In the genomic region with DNA sequence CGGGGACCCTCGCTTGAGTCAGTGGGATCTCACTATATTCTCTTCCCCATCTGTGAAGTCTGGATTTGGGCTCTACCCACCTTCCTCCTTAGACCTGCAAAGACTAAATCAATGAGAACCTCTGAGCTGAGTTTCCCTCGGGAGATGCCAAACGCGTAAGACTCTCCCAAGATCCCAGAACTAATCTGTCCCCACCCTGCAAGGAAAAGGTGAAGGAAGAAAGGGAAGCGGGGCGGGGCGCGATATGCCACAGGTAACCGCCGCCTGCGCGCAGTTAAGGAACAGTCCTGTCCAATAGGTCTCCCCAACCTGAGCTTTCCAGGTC, we compare ENCODE assay signal across 30 cellular contexts. TPM values are rescaled to one million over a fixed set of nuclear protein-coding genes. Genes with fewer than 3 reads are reported as not detected.
DNase-seq lines count a peak whose midpoint lies in the region; ATAC-seq, FAIRE-seq and TF ChIP-seq lines count a peak whose summit lies in the region.
"Had no signal": no experiment of that assay in that cellular context is flagged by ENCODE, and none has a peak within 500 bp of the region (broad histone marks: within the 10 kb centered on the region; RNA-seq: fewer than 3 reads in every experiment).

No MANE protein-coding gene starts in this region.

- H3K18ac ChIP-seq in neuronal stem cell (ENCODE audit: low read length), result peak overlapping the region; percentile 49

- H2BK15ac ChIP-seq in neuronal stem cell (ENCODE audit: low read length), result no peak overlapping the region

- H2BK120ac ChIP-seq in neuronal stem cell (ENCODE audit: low read depth, low read length), result no peak overlapping the region

- no peak overlapping the region for H3K4me3 Mint-ChIP-seq in activated CD4-positive, alpha-beta T cell treated with anti-CD3 and anti-CD28 coated beads for 36 hours
- H3K4me3 Mint-ChIP-seq: IgD-negative memory B cell; T-helper 1 cell treated with Interleukin-12 subunit alpha and Interleukin-12 subunit beta and Interleukin-4 antibody, amounts not matched to agents 30 μg/mL and 1 μg/mL, for 36 hours had no signal

- H4K8ac ChIP-seq in neuronal stem cell (ENCODE audit: low read depth, low read length), result no peak overlapping the region

- CTCF ChIA-PET in A549 (lab: Yijun Ruan, JAX), result no interaction called here
- CTCF ChIA-PET in activated CD4-positive, alpha-beta T cell treated with anti-CD3 and anti-CD28 coated beads for 36 hours (lab: Charles Lee), result no interaction called here

- peaks cover 47% of the 10 kb centered on the region for H3K27me3 Mint-ChIP-seq in activated CD4-positive, alpha-beta T cell treated with anti-CD3 and anti-CD28 coated beads for 36 hours

- H3K9me3 Mint-ChIP-seq in activated CD4-positive, alpha-beta T cell treated with anti-CD3 and anti-CD28 coated beads for 36 hours (ENCODE audit: low read depth), result peaks cover 2% of the 10 kb centered on the region

- H3K36me3 ChIP-seq in NT2/D1 (ENCODE audit: insufficient read depth, insufficient read length, low read length) (no peaks in the 10 kb centered on the region), iPS DF 6.9 (ENCODE audit: control insufficient read depth, insufficient read depth, low read length) (no peaks in the 10 kb centered on the region), neuronal stem cell (replicated peaks in 1 of 2; ENCODE audit: control insufficient read depth in 2 of 2, insufficient read depth in 2 of 2, low read length in 2 of 2) (no peaks in the 10 kb centered on the region)
- H3K36me3 ChIP-seq: BE2C, left ventricle myocardium inferior, neutrophil had no signal

- no peaks in the 10 kb centered on the region for H3K79me1 ChIP-seq in neuronal stem cell (ENCODE audit: low read depth, low read length)

- TF ChIP-seq RAD21 in A549 (conservative IDR thresholded peaks at IDR 0.05 in 1 of 2, IDR thresholded peaks at IDR 0.05 in 1 of 2), result no peak

- H3K9me3 ChIP-seq in A549, result 0 out of 3 replicates have a peak, but pooled peaks cover 3% of the 10 kb centered on the region
- no peaks in the 10 kb centered on the region for H3K9me3 ChIP-seq in NT2/D1 (ENCODE audit: insufficient read depth, low read length)
- H3K9me3 ChIP-seq in iPS DF 6.9 (ENCODE audit: control insufficient read depth, insufficient read depth, low read length), result no peaks in the 10 kb centered on the region
- H3K9me3 ChIP-seq in neuronal stem cell (replicated peaks in 1 of 2; ENCODE audit: control insufficient read depth in 2 of 2, insufficient read depth in 1 of 2, low read depth in 1 of 2, low read length in 2 of 2), result peaks cover 0 to 8% of the 10 kb centered on the region in 2 donors
- H3K9me3 ChIP-seq in right cardiac atrium (ENCODE audit: control insufficient read depth, low read length), result no peaks in the 10 kb centered on the region
- H3K9me3 ChIP-seq: body of pancreas, neutrophil had no signal

- peak overlapping the region; percentile 76 for H2AK5ac ChIP-seq in neuronal stem cell (ENCODE audit: low read depth, low read length)

- 6% methylated on average over 13 of the region's 13 CpGs for WGBS in A549 (ENCODE audit: missing lambda C conversion rate)
- no CpG with 5 or more reads among the region's 13 CpGs for WGBS in iPS DF 6.9 (ENCODE audit: insufficient coverage, insufficient read length)
- WGBS in neuronal stem cell (ENCODE audit: extremely low coverage in 2 of 2, insufficient read length in 2 of 2, insufficient replicate concordance in 1 of 2), 2 donors, result no CpG with 5 or more reads among the region's 13 CpGs
- WGBS in right cardiac atrium, result 9% methylated on average over 13 of the region's 13 CpGs

- H3K23ac ChIP-seq in neuronal stem cell (ENCODE audit: low read depth, low read length, poor library complexity), result peak overlapping the region; percentile 23

- H3K27me3 ChIP-seq in NT2/D1 (ENCODE audit: insufficient read depth, insufficient read length) (peaks cover 47% of the 10 kb centered on the region), iPS DF 6.9 (ENCODE audit: control insufficient read depth, insufficient read depth, low read length) (peaks cover 31% of the 10 kb centered on the region; the same call in 1 of the 2 replicates), neuronal stem cell (ENCODE audit: control insufficient read depth in 3 of 3, insufficient read depth in 3 of 3, low read depth in 1 of 3, low read length in 3 of 3) (peaks cover 13 to 49% (median 32%) of the 10 kb centered on the region in 3 experiments), right cardiac atrium (ENCODE audit: control insufficient read depth, insufficient read depth) (peaks cover 2% of the 10 kb centered on the region)
- H3K27me3 ChIP-seq: body of pancreas had no signal

- no peak overlapping the region for H3K4ac ChIP-seq in neuronal stem cell (ENCODE audit: low read length)

- H3K14ac ChIP-seq in neuronal stem cell (ENCODE audit: low read length), result no peak overlapping the region

- intact Hi-C loops in right cardiac atrium (cut with DNase I), result no loop called here
- intact Hi-C loops in activated CD4-positive, alpha-beta T cell treated with anti-CD3 and anti-CD28 coated beads for 36 hours (cut with DNase I, micrococcal nuclease), result no loop called here

- no peak overlapping the region for H4K91ac ChIP-seq in neuronal stem cell (ENCODE audit: low read depth, low read length, poor library complexity)

- POLR2A ChIA-PET in A549 (lab: Yijun Ruan, JAX), result no interaction called here
- POLR2A ChIA-PET in activated CD4-positive, alpha-beta T cell treated with anti-CD3 and anti-CD28 coated beads for 36 hours (lab: Charles Lee), result no interaction called here

- H3K4me1 ChIP-seq in A549 (peaks cover 6% of the 10 kb centered on the region), NT2/D1 (ENCODE audit: insufficient read depth, insufficient read length) (peaks cover 4% of the 10 kb centered on the region), iPS DF 6.9 (ENCODE audit: control insufficient read depth, insufficient read depth, low read length) (peaks cover 2% of the 10 kb centered on the region; the same call in 1 of the 2 replicates), neuronal stem cell (ENCODE audit: control insufficient read depth in 2 of 2, insufficient read depth in 1 of 2, low read depth in 1 of 2, low read length in 2 of 2) (peaks cover 0 to 4% of the 10 kb centered on the region in 2 donors), right cardiac atrium (ENCODE audit: control insufficient read depth, insufficient read depth, low read length) (no peaks in the 10 kb centered on the region)
- H3K4me1 ChIP-seq: BE2C, body of pancreas had no signal

- H3K4me1 Mint-ChIP-seq in activated CD4-positive, alpha-beta T cell treated with anti-CD3 and anti-CD28 coated beads for 36 hours, result peaks cover 2% of the 10 kb centered on the region

- no peaks in the 10 kb centered on the region for H3K36me3 Mint-ChIP-seq in activated CD4-positive, alpha-beta T cell treated with anti-CD3 and anti-CD28 coated beads for 36 hours (ENCODE audit: low read depth)

- peak overlapping the region; percentile 71 for H3K4me2 ChIP-seq in A549
- H3K4me2 ChIP-seq in neuronal stem cell (ENCODE audit: insufficient read depth, low read length, poor library complexity, severe bottlenecking), result peak overlapping the region; percentile 89

- H3K9ac ChIP-seq in NT2/D1 (ENCODE audit: insufficient read length, low read depth) (peak overlapping the region; percentile 56), neuronal stem cell (ENCODE audit: low read depth, low read length, poor library complexity) (peak overlapping the region; percentile 73)

- H3K27ac ChIP-seq in A549 (no peak overlapping the region), iPS DF 6.9 (ENCODE audit: low read length) (no peak overlapping the region), neuronal stem cell (replicated peaks; ENCODE audit: low read length) (no peak overlapping the region), right cardiac atrium (ENCODE audit: low read length) (no peak overlapping the region)
- H3K27ac ChIP-seq: body of pancreas, left ventricle myocardium inferior, neutrophil, skin epidermis had no signal

- no peak overlapping the region for H3K27ac Mint-ChIP-seq in activated CD4-positive, alpha-beta T cell treated with anti-CD3 and anti-CD28 coated beads for 36 hours
- H3K27ac Mint-ChIP-seq: IgD-negative memory B cell; T-helper 1 cell treated with Interleukin-12 subunit alpha and Interleukin-12 subunit beta and Interleukin-4 antibody, amounts not matched to agents 30 μg/mL and 1 μg/mL, for 36 hours had no signal

- in situ Hi-C loops in GM13977 (cut with MboI; ENCODE audit: low pct_unique_long_range_greater_than_20kb, low sequenced_read_pairs, unreplicated experiment), result no loop called here

- ATAC-seq in A549 (no peak), right cardiac atrium (no peak)
- ATAC-seq in activated CD4-positive, alpha-beta T cell treated with anti-CD3 and anti-CD28 coated beads for 36 hours, result no peak
- ATAC-seq: body of pancreas had no signal

- no peak for TF ChIP-seq POLR2A in A549 (IDR thresholded peaks at IDR 0.05; ENCODE audit: low read length)

- no peak overlapping the region for H2AFZ ChIP-seq in neuronal stem cell (ENCODE audit: low read length)

- H3K4me3 ChIP-seq in A549, result peak overlapping the region; percentile 31; the same call in 2 of the 3 replicates
- peak overlapping the region; percentile 39 for H3K4me3 ChIP-seq in NT2/D1 (ENCODE audit: insufficient read length, low read depth)
- H3K4me3 ChIP-seq in iPS DF 6.9 (ENCODE audit: low read length), result peak overlapping the region; percentile 26; the same call in 1 of the 2 replicates
- H3K4me3 ChIP-seq in neuronal stem cell (ENCODE audit: low read length in 2 of 2), result peak overlapping the region in 1 of 2 donors; percentile 73
- H3K4me3 ChIP-seq in right cardiac atrium (ENCODE audit: low read length), result no peak overlapping the region
- H3K4me3 ChIP-seq: body of pancreas had no signal

- no peak overlapping the region for H2BK12ac ChIP-seq in neuronal stem cell (ENCODE audit: low read length)

- DNase-seq in A549 (ENCODE audit: low read depth in 1 of 2, low spot score in 1 of 2) (no peak), NT2/D1 (ENCODE audit: low read depth, low spot score) (no peak), iPS DF 6.9 (ENCODE audit: low read depth, low spot score) (no peak), neuronal stem cell (ENCODE audit: low spot score) (no peak), GM13977 (ENCODE audit: low spot score) (no peak), right cardiac atrium (no peak)
- DNase-seq in activated CD4-positive, alpha-beta T cell treated with anti-CD3 and anti-CD28 coated beads for 1 hour, result no peak
- no peak for DNase-seq in activated CD4-positive, alpha-beta T cell treated with anti-CD3 and anti-CD28 coated beads for 36 hours
- DNase-seq: activated CD4-positive, alpha-beta T cell treated with anti-CD3 and anti-CD28 coated beads, Interleukin-2, amount 50 U/mL, for 48 hours; activated CD8-positive, alpha-beta memory T cell treated with anti-CD3 and anti-CD28 coated beads, Interleukin-2, amount 50 U/mL, for 48 hours; BE2C; body of pancreas; DMS79 treated with DMSO at 0.1 percent for 48 hours; left ventricle myocardium inferior; NCI-H2107; NCI-H526 treated with DMSO at 0.1 percent for 48 hours; stimulated activated CD4-positive, alpha-beta T cell treated with anti-CD3 and anti-CD28 coated beads, Interleukin-2, amount 100 ng/mL, for 48 hours; stimulated activated naive CD4-positive, alpha-beta T cell had no signal

- no peak for FAIRE-seq in A549 (lab: Jason Lieb, UNC)
- FAIRE-seq: A204.1, colon, GM19239 had no signal

- TF ChIP-seq CTCF in A549 (IDR thresholded peaks at IDR 0.05) (no peak), GM13977 (IDR thresholded peaks at IDR 0.05; ENCODE audit: extremely low read depth, insufficient read depth, missing control alignments) (no peak)

- no peak overlapping the region for H2BK5ac ChIP-seq in neuronal stem cell (ENCODE audit: low read length)

- no peak for TF ChIP-seq EP300 in A549 (IDR thresholded peaks at IDR 0.05)

RNA-seq across cellular contexts. Expression of a gene that starts 0.8 kb away (rescaled TPM):
- 0.08 TPM in 2 replicates for polyA plus RNA-seq in A549 (2011; rRNA removed)
- polyA plus RNA-seq in A549 (2012; cell fraction: cytosol; rRNA removed), result 0.01 TPM in 1 of 2 replicates, not detected in the other
- polyA plus RNA-seq in A549 (2012; cell fraction: nucleus; rRNA removed), result 0.02 TPM in 1 of 2 replicates, not detected in the other
- polyA plus RNA-seq in A549 (2017; fragmentation: RNase III; extraction: RNeasy Plus Mini Kit Qiagen cat#74134 plus additional on column Dnase treatment), result 0.01 to 0.03 TPM in 2 of 3 replicates, not detected in the other
- polyA minus RNA-seq in A549 (2011; rRNA and poly(A)+ RNA removed), result 0.05 and 0.08 TPM in 2 replicates
- polyA plus RNA-seq in neuronal stem cell (2013, experiment 1 of 2), result under 0.01 TPM
- 0.01 TPM for polyA plus RNA-seq in neuronal stem cell (2013, experiment 2 of 2)
- not detected for total RNA-seq in right cardiac atrium
- polyA plus RNA-seq in right cardiac atrium, result not detected
- not detected for total RNA-seq in activated CD4-positive, alpha-beta T cell treated with anti-CD3 and anti-CD28 coated beads for 36 hours
- total RNA-seq: fibroblast of lung, glomerular endothelial cell, left ventricle myocardium inferior, M059J, pulmonary artery endothelial cell, RPMI7951 had no signal
- polyA plus RNA-seq: fibroblast of lung, IgD-negative memory B cell had no signal
